Comparison of ENCODE assay signal across 8 cellular contexts in genomic region chr1:206580438-206581113, GRCh38. TPM values are rescaled to one million over a fixed set of nuclear protein-coding genes. Genes with fewer than 3 reads are reported as not detected.
DNase-seq lines count a peak whose midpoint lies in the region; ATAC-seq and TF ChIP-seq lines count a peak whose summit lies in the region.

No MANE protein-coding gene starts in this region.

- H3K27ac ChIP-seq in CD8-positive, alpha-beta memory T cell (ENCODE audit: low read depth, low read length), result peak overlapping the region; percentile 78
- H3K27ac ChIP-seq in osteoblast (ENCODE audit: low read depth, low read length) (peak overlapping the region; percentile 54), mesendoderm (ENCODE audit: low read depth, low read length) (no peak overlapping the region)

- no peaks in the 10 kb centered on the region for H4K20me1 ChIP-seq in osteoblast (ENCODE audit: insufficient read depth, low read length)

- H3K79me1 ChIP-seq in mesendoderm (ENCODE audit: low read length), result no peaks in the 10 kb centered on the region

- peaks cover 7 to 73% (median 21%) of the 10 kb centered on the region in 3 donors for H3K36me3 Mint-ChIP-seq in CD8-positive, alpha-beta memory T cell
- peaks cover 73% of the 10 kb centered on the region for H3K36me3 Mint-ChIP-seq in activated naive CD8-positive, alpha-beta T cell treated with anti-CD3 and anti-CD28 coated beads, Interleukin-2, amount 50 U/mL, for 24 hours (ENCODE audit: low read depth)

- no peak overlapping the region for H2BK120ac ChIP-seq in mesendoderm (ENCODE audit: low read depth, low read length)

- H3K9me3 Mint-ChIP-seq in CD8-positive, alpha-beta memory T cell, result no peaks in the 10 kb centered on the region
- H3K9me3 Mint-ChIP-seq in activated naive CD8-positive, alpha-beta T cell treated with anti-CD3 and anti-CD28 coated beads, Interleukin-2, amount 50 U/mL, for 24 hours, result no peaks in the 10 kb centered on the region

- no peak overlapping the region for H2AK5ac ChIP-seq in mesendoderm (ENCODE audit: low read length)

- H3K9me3 ChIP-seq in CD8-positive, alpha-beta memory T cell (ENCODE audit: low read length), result no peaks in the 10 kb centered on the region
- no peaks in the 10 kb centered on the region for H3K9me3 ChIP-seq in osteoblast (ENCODE audit: low read depth, low read length)

- H2BK15ac ChIP-seq in mesendoderm (replicated peaks; ENCODE audit: low read depth), result no peak overlapping the region

- TF ChIP-seq CTCF in osteoblast (IDR thresholded peaks at IDR 0.05; ENCODE audit: extremely low read depth, low read depth, low read length), result no peak

- no CpG with 5 or more reads among the region's 8 CpGs for WGBS in mesendoderm (ENCODE audit: extremely low coverage, insufficient coverage, low lambda C conversion rate)

- H3K56ac ChIP-seq in mesendoderm (ENCODE audit: low read length), result no peak overlapping the region

- peaks cover 85% of the 10 kb centered on the region for H3K4me1 ChIP-seq in CD8-positive, alpha-beta memory T cell (ENCODE audit: insufficient read depth, low read length)
- H3K4me1 ChIP-seq in osteoblast (ENCODE audit: insufficient read depth, low read length) (peaks cover 18% of the 10 kb centered on the region), mesendoderm (ENCODE audit: control insufficient read depth, low read depth, low read length) (no peaks in the 10 kb centered on the region)

- H3K4me2 ChIP-seq in osteoblast (ENCODE audit: insufficient read depth, low read length) (no peak overlapping the region), mesendoderm (ENCODE audit: low read length) (no peak overlapping the region)

- no peak overlapping the region for H4K8ac ChIP-seq in mesendoderm (ENCODE audit: low read depth, low read length)

- H3K36me3 ChIP-seq in CD8-positive, alpha-beta memory T cell (ENCODE audit: insufficient read depth, low read length), result peaks cover 47% of the 10 kb centered on the region
- H3K36me3 ChIP-seq in osteoblast (ENCODE audit: insufficient read depth, low read length) (no peaks in the 10 kb centered on the region), mesendoderm (ENCODE audit: control insufficient read depth, insufficient read depth, low read length) (no peaks in the 10 kb centered on the region)

- no peak overlapping the region for H2AFZ ChIP-seq in osteoblast (ENCODE audit: low read length)

- H3K79me2 ChIP-seq in osteoblast (ENCODE audit: insufficient read depth, low read length) (no peaks in the 10 kb centered on the region), mesendoderm (ENCODE audit: control insufficient read depth, insufficient read depth, low read length) (no peaks in the 10 kb centered on the region)

- H4K5ac ChIP-seq in mesendoderm (ENCODE audit: low read length), result no peak overlapping the region

- no peak overlapping the region for H3K18ac ChIP-seq in mesendoderm (ENCODE audit: low read length)

- CTCF ChIA-PET in CD8-positive, alpha-beta memory T cell (lab: Charles Lee), result interaction anchor here (0.7 to 19.1 kb wide), 11 partner anchors 11 to 119 kb away, joined by 3 to 503 read pairs (median 4); partner anchors contain the start of gene EIF2D

- H3K4ac ChIP-seq in mesendoderm (ENCODE audit: low read depth, low read length), result no peak overlapping the region

- peak overlapping the region; percentile 71 to 92 (median 84) for H3K4me3 Mint-ChIP-seq in CD8-positive, alpha-beta memory T cell
- peak overlapping the region; percentile 58 for H3K4me3 Mint-ChIP-seq in activated naive CD8-positive, alpha-beta T cell treated with anti-CD3 and anti-CD28 coated beads, Interleukin-2, amount 50 U/mL, for 24 hours

- no peak for DNase-seq in CD8-positive, alpha-beta memory T cell
- DNase-seq in activated naive CD8-positive, alpha-beta T cell treated with anti-CD3 and anti-CD28 coated beads, Interleukin-2, amount 50 U/mL, for 24 hours, result no peak
- DNase-seq in osteoblast (ENCODE audit: insufficient read length, low spot score, missing footprints), result no peak
- no peak for DNase-seq in NCI-H1694 (lab: John Stamatoyannopoulos, UW)
- no peak for DNase-seq in mesendoderm
- DNase-seq in medulla oblongata (ENCODE audit: extremely low spot score), result no peak

- ATAC-seq in HG02884 (IDR thresholded peaks at IDR 0.05; ENCODE audit: unreplicated experiment) (peak; percentile 11), HG03571 (IDR thresholded peaks at IDR 0.05; ENCODE audit: unreplicated experiment) (no peak)
- no peak for ATAC-seq in activated naive CD8-positive, alpha-beta T cell treated with anti-CD3 and anti-CD28 coated beads, Interleukin-2, amount 50 U/mL, for 24 hours

- H3K27ac Mint-ChIP-seq in CD8-positive, alpha-beta memory T cell, result peak overlapping the region; percentile 92 to 100 (median 98)
- H3K27ac Mint-ChIP-seq in activated naive CD8-positive, alpha-beta T cell treated with anti-CD3 and anti-CD28 coated beads, Interleukin-2, amount 50 U/mL, for 24 hours, result peak overlapping the region; percentile 100

- H3K27me3 ChIP-seq in CD8-positive, alpha-beta memory T cell (ENCODE audit: insufficient read depth, low read length, poor library complexity, severe bottlenecking), result no peaks in the 10 kb centered on the region
- H3K27me3 ChIP-seq in osteoblast (ENCODE audit: insufficient read depth, low read length) (peaks cover 8% of the 10 kb centered on the region), mesendoderm (ENCODE audit: insufficient read depth, low read length, poor library complexity) (no peaks in the 10 kb centered on the region)

- H3K4me1 Mint-ChIP-seq in CD8-positive, alpha-beta memory T cell, result peaks cover 84 to 91% (median 86%) of the 10 kb centered on the region in 3 donors
- H3K4me1 Mint-ChIP-seq in activated naive CD8-positive, alpha-beta T cell treated with anti-CD3 and anti-CD28 coated beads, Interleukin-2, amount 50 U/mL, for 24 hours, result peaks cover 97% of the 10 kb centered on the region

- POLR2A ChIA-PET in CD8-positive, alpha-beta memory T cell (lab: Charles Lee), result interaction anchor here (0.7 to 6.4 kb wide), 9 partner anchors 9 to 110 kb away, joined by 3 to 45 read pairs (median 5); partner anchors contain the start of genes DYRK3 and IKBKE

- peak overlapping the region; percentile 59 for H3K4me3 ChIP-seq in CD8-positive, alpha-beta memory T cell (ENCODE audit: low read length)
- H3K4me3 ChIP-seq in osteoblast (ENCODE audit: insufficient read depth, low read length) (no peak overlapping the region), mesendoderm (ENCODE audit: low read length) (no peak overlapping the region)

- H3K27me3 Mint-ChIP-seq in CD8-positive, alpha-beta memory T cell, result peaks cover 0 to 1% of the 10 kb centered on the region in 2 donors
- no peaks in the 10 kb centered on the region for H3K27me3 Mint-ChIP-seq in activated naive CD8-positive, alpha-beta T cell treated with anti-CD3 and anti-CD28 coated beads, Interleukin-2, amount 50 U/mL, for 24 hours

- no peak overlapping the region for H2BK5ac ChIP-seq in mesendoderm (ENCODE audit: low read length)

- no peak overlapping the region for H3K23ac ChIP-seq in mesendoderm (ENCODE audit: low read length)

- no peak overlapping the region for H3K9ac ChIP-seq in mesendoderm (ENCODE audit: low read length)

RNA-seq across cellular contexts. Expression of gene EIF2D, which starts 31.7 kb away (rescaled TPM):
- total RNA-seq in CD8-positive, alpha-beta memory T cell, result 10 to 100 TPM; 82.7 to 88.7 TPM
- polyA plus RNA-seq in CD8-positive, alpha-beta memory T cell, result 35.3 TPM
- total RNA-seq in osteoblast, result 52.8 and 53.6 TPM in 2 replicates
- polyA plus RNA-seq in mesendoderm (2013, experiment 1 of 2), result 24.1 TPM
- 24.8 TPM for polyA plus RNA-seq in mesendoderm (2013, experiment 2 of 2)

RNA-seq across cellular contexts. Expression of gene DYRK3, which starts 54.8 kb away (rescaled TPM):
- total RNA-seq in CD8-positive, alpha-beta memory T cell, result 10 to 100 TPM; 11.0 to 11.7 TPM
- polyA plus RNA-seq in CD8-positive, alpha-beta memory T cell, result not detected
- 52.1 and 54.8 TPM in 2 replicates for total RNA-seq in osteoblast
- polyA plus RNA-seq in mesendoderm (2013, experiment 1 of 2), result 4.9 TPM
- 5.1 TPM for polyA plus RNA-seq in mesendoderm (2013, experiment 2 of 2)
